ENCODE assay signal across 23 cellular contexts in the genomic region with DNA sequence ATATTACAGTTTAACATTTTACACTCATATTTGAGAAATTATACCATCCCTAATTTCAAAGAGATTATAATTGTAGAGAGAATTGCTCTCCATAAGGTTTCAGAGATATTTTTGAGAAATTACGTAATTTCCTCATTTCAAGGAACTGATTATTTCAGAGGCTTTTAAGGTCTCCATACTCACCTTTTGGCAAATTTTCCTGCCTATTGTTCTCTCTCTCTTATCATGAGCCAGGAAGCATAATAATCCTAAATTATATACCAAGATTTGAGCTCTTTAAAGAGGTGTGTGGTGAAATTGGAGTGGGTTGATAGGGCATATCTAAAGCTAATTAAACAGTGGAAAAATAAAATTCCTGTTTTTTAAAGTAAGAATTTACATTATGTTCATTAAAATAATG.
"Had no signal": no experiment of that assay in that cellular context is flagged by ENCODE, and none has a peak within 500 bp of the region (broad histone marks: within the 10 kb centered on the region; RNA-seq: fewer than 3 reads in every experiment).

No MANE protein-coding gene starts in this region.

- H3K27me3 ChIP-seq: esophagus muscularis mucosa, gastroesophageal sphincter, ovary, right atrium auricular region, sigmoid colon, testis, tibial nerve, upper lobe of right lung, vagina had no signal

- H3K9me3 ChIP-seq: esophagus muscularis mucosa, gastroesophageal sphincter, mucosa of descending colon, ovary, right atrium auricular region, sigmoid colon, testis, tibial nerve, upper lobe of right lung, vagina had no signal

- ATAC-seq: gastroesophageal sphincter; mucosa of descending colon; natural killer cell; stimulated activated naive B cell treated with anti-CD40 and anti-IgM and Interleukin-4, amounts not matched to agents 10 μg/mL and 1 μg/mL and 100 μg/mL, for 72 hours; stimulated activated naive CD8-positive, alpha-beta T cell treated with anti-CD3 and anti-CD28 coated beads, Interleukin-15, amount 100 ng/mL, for 72 hours; upper lobe of right lung had no signal

- H3K36me3 ChIP-seq: esophagus muscularis mucosa, gastroesophageal sphincter, ovary, right atrium auricular region, sigmoid colon, tibial nerve, upper lobe of right lung, vagina had no signal

- H3K4me1 ChIP-seq: gastroesophageal sphincter, right atrium auricular region, testis, upper lobe of right lung, vagina had no signal

- H3K27ac ChIP-seq: dorsolateral prefrontal cortex, epithelial cell of prostate, ovary, right atrium auricular region, skin epidermis, testis, tibial nerve, upper lobe of right lung, vagina had no signal

- DNase-seq: cortex of kidney; dorsolateral prefrontal cortex; effector CD8-positive, alpha-beta T cell; foreskin fibroblast; mammary epithelial cell; mucosa of descending colon; natural killer cell; ovary; sigmoid colon; stimulated activated CD4-positive, alpha-beta T cell treated with anti-CD3 and anti-CD28 coated beads, Interleukin-2, amount 100 ng/mL, for 24 hours; stimulated activated CD4-positive, alpha-beta T cell treated with anti-CD3 and anti-CD28 coated beads, Interleukin-4, amount 100 ng/mL, for 4 hours; stimulated activated naive B cell treated with anti-CD40 and anti-IgM and Interleukin-4, amounts not matched to agents 10 μg/mL and 1 μg/mL and 100 μg/mL, for 72 hours; stimulated activated naive CD8-positive, alpha-beta T cell treated with anti-CD3 and anti-CD28 coated beads, Interleukin-15, amount 100 ng/mL, for 72 hours; testis; upper lobe of right lung had no signal

- H3K4me3 ChIP-seq: dorsolateral prefrontal cortex, esophagus muscularis mucosa, gastroesophageal sphincter, mucosa of descending colon, ovary, right atrium auricular region, sigmoid colon, skin epidermis, testis, tibial nerve, upper lobe of right lung, vagina had no signal

- FAIRE-seq: endometrium had no signal
